In genomic region chr13:72221276-72221962, GRCh38 we compare ENCODE assay signal across 8 cellular contexts.
DNase-seq lines count a peak whose midpoint lies in the region; ATAC-seq and TF ChIP-seq lines count a peak whose summit lies in the region.

No MANE protein-coding gene starts in this region.

- no peak overlapping the region for H3K27ac Mint-ChIP-seq in CD8-positive, alpha-beta memory T cell

- H3K36me3 Mint-ChIP-seq in CD8-positive, alpha-beta memory T cell = no peaks in the 10 kb centered on the region

- ATAC-seq in HG02870 (IDR thresholded peaks at IDR 0.05; ENCODE audit: unreplicated experiment) (peak; percentile 45), RWPE2 (ENCODE audit: low read depth) (peak; percentile 49; the same call in 2 of the 3 replicates), left ventricle myocardium superior (no peak), HG03095 (IDR thresholded peaks at IDR 0.05; ENCODE audit: unreplicated experiment) (no peak)

- H3K27ac ChIP-seq in RWPE2 (ENCODE audit: poor library complexity, severe bottlenecking) = no peak overlapping the region
- no peak overlapping the region for H3K27ac ChIP-seq in CD8-positive, alpha-beta memory T cell (ENCODE audit: low read depth, low read length)

- intact Hi-C loops in left ventricle myocardium superior (cut with micrococcal nuclease) = no loop called here

- H3K9me3 ChIP-seq in RWPE2 (ENCODE audit: severe bottlenecking) = no peaks in the 10 kb centered on the region
- H3K9me3 ChIP-seq in CD8-positive, alpha-beta memory T cell (ENCODE audit: low read length) = no peaks in the 10 kb centered on the region

- H3K4me3 ChIP-seq in RWPE2 (ENCODE audit: severe bottlenecking) = no peak overlapping the region
- no peak overlapping the region for H3K4me3 ChIP-seq in CD8-positive, alpha-beta memory T cell (ENCODE audit: low read length)

- H3K27me3 ChIP-seq in RWPE2 (ENCODE audit: insufficient read depth, poor library complexity, severe bottlenecking) = no peaks in the 10 kb centered on the region
- H3K27me3 ChIP-seq in CD8-positive, alpha-beta memory T cell (ENCODE audit: insufficient read depth, low read length, poor library complexity, severe bottlenecking) = no peaks in the 10 kb centered on the region

- no peaks in the 10 kb centered on the region for H3K36me3 ChIP-seq in RWPE2 (ENCODE audit: low read depth)
- no peaks in the 10 kb centered on the region for H3K36me3 ChIP-seq in CD8-positive, alpha-beta memory T cell (ENCODE audit: insufficient read depth, low read length)

- TF ChIP-seq CTCF in GM12872 (IDR thresholded peaks at IDR 0.05; ENCODE audit: insufficient read depth, low read depth, low read length) = peak; percentile 88
- TF ChIP-seq CTCF in RWPE2 (IDR thresholded peaks at IDR 0.05; ENCODE audit: poor library complexity, severe bottlenecking) = peak; percentile 66

- DNase-seq in RWPE2 (ENCODE audit: low spot score) (no peak), left ventricle myocardium superior (peak; percentile 24), activated gamma-delta T cell (lab: John Stamatoyannopoulos, UW) (no peak), NCI-H524 treated with DMSO at 0.1 percent for 48 hours (lab: John Stamatoyannopoulos, UW) (no peak)
- DNase-seq in CD8-positive, alpha-beta memory T cell = no peak

- CTCF ChIA-PET in CD8-positive, alpha-beta memory T cell (lab: Charles Lee) = no interaction called here

- no peak overlapping the region for H3K4me3 Mint-ChIP-seq in CD8-positive, alpha-beta memory T cell

- H3K9me3 Mint-ChIP-seq in CD8-positive, alpha-beta memory T cell = peaks cover 3 to 17% (median 12%) of the 10 kb centered on the region in 5 donors

- no peaks in the 10 kb centered on the region for H3K4me1 ChIP-seq in RWPE2 (ENCODE audit: insufficient read depth, poor library complexity, severe bottlenecking)
- H3K4me1 ChIP-seq in CD8-positive, alpha-beta memory T cell (ENCODE audit: insufficient read depth, low read length) = no peaks in the 10 kb centered on the region

- POLR2A ChIA-PET in CD8-positive, alpha-beta memory T cell (lab: Charles Lee) = no interaction called here

- no peaks in the 10 kb centered on the region for H3K27me3 Mint-ChIP-seq in CD8-positive, alpha-beta memory T cell

- H3K4me1 Mint-ChIP-seq in CD8-positive, alpha-beta memory T cell = no peaks in the 10 kb centered on the region

Comparison
In these comparisons a context has a peak if more than half of its experiments do, and no peak if none do; other contexts are left out.
1. ATAC-seq: peak in HG02870 (single experiment) and RWPE2 (single experiment); none in left ventricle myocardium superior (single experiment) and HG03095 (single experiment).